24 cellular contexts compared by ENCODE assay signal in genomic region chr15:78140296-78140695, GRCh38. TPM values are rescaled to one million over a fixed set of nuclear protein-coding genes. Genes with fewer than 3 reads are reported as not detected.
"Had no signal": no experiment of that assay in that cellular context is flagged by ENCODE, and none has a peak within 500 bp of the region (broad histone marks: within the 10 kb centered on the region; RNA-seq: fewer than 3 reads in every experiment).

No MANE protein-coding gene starts in this region.

- ATAC-seq: foreskin keratinocyte, natural killer cell, WTC11 had no signal

- H3K27me3 ChIP-seq: foreskin keratinocyte, sigmoid colon, testis, upper lobe of left lung had no signal

- H3K4me1 ChIP-seq: foreskin keratinocyte, sigmoid colon, testis, upper lobe of left lung had no signal

- H3K9me3 ChIP-seq: sigmoid colon, testis, upper lobe of left lung had no signal

- H3K36me3 ChIP-seq: sigmoid colon, upper lobe of left lung had no signal

- H3K27ac ChIP-seq: foreskin keratinocyte, sigmoid colon, testis, upper lobe of left lung had no signal

- DNase-seq: activated effector memory CD4-positive, alpha-beta T cell treated with Interleukin-2 at 50 U/mL for 16 hours; activated naive CD4-positive, alpha-beta T cell treated with anti-CD3 and anti-CD28 coated beads, Interleukin-2, amount 10 ng/mL, durations not matched to agents 7 days and 5 days; activated T-cell treated with anti-CD3 and anti-CD28 coated beads, Interleukin-2, amount 50 U/mL, for 48 hours; amygdala; cortex of kidney; foreskin keratinocyte; hypothalamus; natural killer cell; sigmoid colon; stimulated activated CD4-positive, alpha-beta T cell treated with anti-CD3 and anti-CD28 coated beads, Interleukin-2, amount 100 ng/mL, for 48 hours; stimulated activated CD8-positive, alpha-beta memory T cell treated with anti-CD3 and anti-CD28 coated beads, Interleukin-4, amount 100 ng/mL, for 48 hours; stimulated activated naive CD4-positive, alpha-beta T cell; T-helper 1 cell; testis; upper lobe of left lung had no signal

- H3K4me3 ChIP-seq: lung, sigmoid colon, testis, upper lobe of left lung had no signal

RNA-seq across cellular contexts. Expression of gene SH2D7, which starts 47.9 kb away (rescaled TPM):
- total RNA-seq: activated CD8-positive, alpha-beta memory T cell treated with anti-CD3 and anti-CD28 coated beads for 36 hours; bronchial epithelial cell; foreskin keratinocyte; mesenteric fat pad; natural killer cell; osteoblast; posterior vena cava; renal cortical epithelial cell; sigmoid colon; WTC11 had no signal
- polyA plus RNA-seq: esophagus, foreskin keratinocyte had no signal
